ENCODE assay signal across 8 cellular contexts in genomic region chr19:39833464-39834286, GRCh38. TPM values are rescaled to one million over a fixed set of nuclear protein-coding genes. Genes with fewer than 3 reads are reported as not detected.
A peak's percentile ranks its signal among the peaks of the same experiment; 100 is the strongest.
DNase-seq lines count a peak whose midpoint lies in the region; ATAC-seq, FAIRE-seq and TF ChIP-seq lines count a peak whose summit lies in the region.

Gene DYRK1B (minus strand): TSS chr19:39834162. CDS start chr19:39831867, 2,295 bp downstream.

- peaks cover 20 to 51% of the 10 kb centered on the region in 2 donors for H3K36me3 ChIP-seq in kidney (ENCODE audit: control insufficient read depth in 1 of 2, insufficient read depth in 2 of 2, low read length in 2 of 2)

- intact Hi-C loops in kidney (cut with DNase I) = no loop called here

- peak within 1 kb of the TSS; percentile 88 for H3K27ac ChIP-seq in cingulate gyrus (ENCODE audit: low read depth, low read length)
- H3K27ac ChIP-seq in kidney (ENCODE audit: low read depth in 2 of 2, low read length in 2 of 2) = peak within 1 kb of the TSS; percentile 92 to 94

- H3K4me1 ChIP-seq in kidney (ENCODE audit: control insufficient read depth in 1 of 2, insufficient read depth in 1 of 2, low read depth in 1 of 2, low read length in 2 of 2) = peaks cover 7 to 13% of the 10 kb centered on the region in 2 donors

- peak within 1 kb of the TSS; percentile 80 to 94 for H3K4me3 ChIP-seq in kidney (ENCODE audit: low read length in 2 of 2)

- peak; percentile 74 for ATAC-seq in HG03025 (IDR thresholded peaks at IDR 0.05; ENCODE audit: low FRiP score, unreplicated experiment)

- peak; percentile 85 for DNase-seq in NK-92 (lab: John Stamatoyannopoulos, UW; ENCODE audit: unreplicated experiment)
- DNase-seq in NK-92 treated with Interleukin-12 subunit alpha and Interleukin-12 subunit beta, amount 100 ng/mL, for 24 hours (lab: John Stamatoyannopoulos, UW) = no peak
- DNase-seq in NCI-H2171 (lab: John Stamatoyannopoulos, UW) = peak; percentile 95
- DNase-seq in activated CD4-positive, alpha-beta T cell treated with anti-CD3 and anti-CD28 coated beads for 4 hours = peak; percentile 97
- DNase-seq in kidney = peak; percentile 100
- peak; percentile 94 to 95 (median 94) for DNase-seq in stimulated activated CD4-positive, alpha-beta T cell treated with anti-CD3 and anti-CD28 coated beads, Interleukin-12 subunit alpha, Interleukin-12 subunit beta, amount 100 ng/mL, for 48 hours (ENCODE audit: low read depth in 2 of 3, low spot score in 1 of 3)

- FAIRE-seq in kidney (lab: Jason Lieb, UNC) = peak; percentile 6

- H3K9me3 ChIP-seq in kidney (ENCODE audit: control insufficient read depth in 1 of 2, low read length in 2 of 2) = no peaks in the 10 kb centered on the region

- no peak for TF ChIP-seq CTCF in kidney (IDR thresholded peaks at IDR 0.05; ENCODE audit: borderline replicate concordance, extremely low read depth, insufficient read depth)

- peak within 1 kb of the TSS; percentile 49 to 86 for H3K9ac ChIP-seq in kidney (ENCODE audit: low read length in 2 of 2)

RNA-seq across cellular contexts. Expression of gene DYRK1B, which starts in this region (rescaled TPM):
- 28.9 TPM for total RNA-seq in kidney
- 18.9 TPM for polyA plus RNA-seq in kidney (ENCODE audit: insufficient read depth, low read depth, low replicate concordance)
